Comparison of ENCODE assay signal across 8 cellular contexts in genomic region chr7:44045226-44046014, GRCh38. TPM values are rescaled to one million over a fixed set of nuclear protein-coding genes. Genes with fewer than 3 reads are reported as not detected.
DNase-seq lines count a peak whose midpoint lies in the region; ATAC-seq and TF ChIP-seq lines count a peak whose summit lies in the region.

No MANE protein-coding gene starts in this region.

- POLR2A ChIA-PET in GM10248 (lab: Yijun Ruan, JAX) = interaction anchor here (0.6 kb wide), 1 partner anchor 13 kb away, joined by 3 read pairs; no protein-coding TSS in a partner anchor

- no peaks in the 10 kb centered on the region for H3K27me3 ChIP-seq in esophagus muscularis mucosa
- H3K27me3 ChIP-seq in prostate gland (replicated peaks; ENCODE audit: insufficient read depth) = no peaks in the 10 kb centered on the region

- H3K4me1 ChIP-seq in esophagus muscularis mucosa = peaks cover 34 to 71% (median 49%) of the 10 kb centered on the region in 4 donors
- H3K4me1 ChIP-seq in prostate gland (replicated peaks) = peaks cover 13% of the 10 kb centered on the region

- intact Hi-C loops in esophagus muscularis mucosa (cut with DNase I) = loop anchor here (2.0 kb wide), 1 partner anchor 19 kb away; the partner anchor contains the start of gene PGAM2
- intact Hi-C loops in prostate gland (cut with DNase I) = no loop called here

- H3K36me3 ChIP-seq in SK-N-MC (ENCODE audit: insufficient read depth, low read length) (peaks cover 20% of the 10 kb centered on the region; the same call in 1 of the 2 replicates), esophagus muscularis mucosa (peaks cover 5 to 35% (median 17%) of the 10 kb centered on the region in 4 donors), prostate gland (peaks cover 3 to 8% of the 10 kb centered on the region in 2 donors)

- TF ChIP-seq POLR2A in esophagus muscularis mucosa (IDR thresholded peaks at IDR 0.05; ENCODE audit: low read depth) (no peak), prostate gland (IDR thresholded peaks at IDR 0.05) (no peak)

- H3K9ac ChIP-seq in SK-N-MC (ENCODE audit: insufficient read length) = peak overlapping the region; percentile 83

- 21% methylated on average over 15 of the region's 15 CpGs for WGBS in esophagus muscularis mucosa
- 20% methylated on average over 14 of the region's 15 CpGs for WGBS in prostate gland

- H3K9me3 ChIP-seq in SK-N-MC (ENCODE audit: low read depth, low read length) (no peaks in the 10 kb centered on the region), esophagus muscularis mucosa (no peaks in the 10 kb centered on the region), prostate gland (no peaks in the 10 kb centered on the region)

- CTCF ChIA-PET in GM10248 (lab: Yijun Ruan, JAX) = interaction anchor here (1.3 to 1.9 kb wide), 3 partner anchors 10 to 151 kb away, joined by 3 to 8 read pairs (median 3); no protein-coding TSS in a partner anchor

- peak; percentile 17 for DNase-seq in activated T-cell treated with anti-CD3 and anti-CD28 coated beads, Interleukin-2, amount 50 U/mL, for 1 hour
- no peak for DNase-seq in activated T-cell treated with anti-CD3 and anti-CD28 coated beads for 4 hours
- no peak for DNase-seq in SK-N-MC (ENCODE audit: low read depth, low spot score)
- DNase-seq in esophagus muscularis mucosa (ENCODE audit: extremely low spot score) = no peak
- DNase-seq in prostate gland (ENCODE audit: low spot score) = no peak
- DNase-seq in midbrain (lab: John Stamatoyannopoulos, UW) = no peak
- DNase-seq in GM10248 (ENCODE audit: extremely low spot score) = no peak

- H3K27ac ChIP-seq in SK-N-MC (no peak overlapping the region), esophagus muscularis mucosa (replicated peaks in 1 of 4) (peak overlapping the region; percentile 85 to 93 (median 86)), prostate gland (peak overlapping the region; percentile 66 to 73)

- H3K4me3 ChIP-seq in SK-N-MC (peak overlapping the region; percentile 81), esophagus muscularis mucosa (peak overlapping the region; percentile 77 to 99 (median 86)), prostate gland (peak overlapping the region; percentile 83 to 84)

- TF ChIP-seq CTCF in esophagus muscularis mucosa (IDR thresholded peaks at IDR 0.05) = no peak
- TF ChIP-seq CTCF in prostate gland (IDR thresholded peaks at IDR 0.05) = no peak
- TF ChIP-seq CTCF in GM10248 (IDR thresholded peaks at IDR 0.05; ENCODE audit: control extremely low read depth, extremely low read depth, low read depth, missing control alignments) = no peak

- TF ChIP-seq EP300 in esophagus muscularis mucosa (IDR thresholded peaks at IDR 0.05) = no peak

- ATAC-seq in GM18873 (IDR thresholded peaks at IDR 0.05; ENCODE audit: low FRiP score, unreplicated experiment) = no peak

RNA-seq across cellular contexts. Expression of gene DBNL, which starts 0.9 kb away (rescaled TPM):
- 100 to 1,000 TPM in 3 of 4 donors, 10 to 100 TPM in 1; 93.9 to 122 (median 115) TPM for total RNA-seq in esophagus muscularis mucosa
- 100 to 1,000 TPM; 118 to 120 TPM for total RNA-seq in prostate gland

RNA-seq across cellular contexts. Expression of gene PGAM2, which starts 19.9 kb away (rescaled TPM):
- total RNA-seq in esophagus muscularis mucosa = 1 to 10 TPM in 1 of 4 donors, under 1 TPM in 2, not detected in 1; 0.52 to 1.8 (median 0.66) TPM
- 1 to 10 TPM in 1 of 2 donors, not detected in 1; 9.7 TPM for total RNA-seq in prostate gland

RNA-seq across cellular contexts. Expression of gene POLM, which starts 36.9 kb away (rescaled TPM):
- total RNA-seq in esophagus muscularis mucosa (10 to 100 TPM; 12.4 to 32.3 (median 26.5) TPM), prostate gland (10 to 100 TPM; 63.7 to 80.7 TPM)

RNA-seq across cellular contexts. Expression of gene SPDYE1, which starts 47.7 kb away (rescaled TPM):
- total RNA-seq in esophagus muscularis mucosa (under 1 TPM in 1 of 4 donors, not detected in 3; 0.11 TPM), prostate gland (under 1 TPM in 1 of 2 donors, not detected in 1; 0.17 TPM)

RNA-seq across cellular contexts. Expression of gene AEBP1, which starts 58.7 kb away (rescaled TPM):
- total RNA-seq in esophagus muscularis mucosa = 100 to 1,000 TPM in 3 of 4 donors, 10 to 100 TPM in 1; 71.0 to 234 (median 156) TPM
- total RNA-seq in prostate gland = 100 to 1,000 TPM in 1 of 2 donors, 10 to 100 TPM in 1; 40.4 to 219 TPM
